Comparison of ENCODE assay signal across 17 cellular contexts in the genomic region with DNA sequence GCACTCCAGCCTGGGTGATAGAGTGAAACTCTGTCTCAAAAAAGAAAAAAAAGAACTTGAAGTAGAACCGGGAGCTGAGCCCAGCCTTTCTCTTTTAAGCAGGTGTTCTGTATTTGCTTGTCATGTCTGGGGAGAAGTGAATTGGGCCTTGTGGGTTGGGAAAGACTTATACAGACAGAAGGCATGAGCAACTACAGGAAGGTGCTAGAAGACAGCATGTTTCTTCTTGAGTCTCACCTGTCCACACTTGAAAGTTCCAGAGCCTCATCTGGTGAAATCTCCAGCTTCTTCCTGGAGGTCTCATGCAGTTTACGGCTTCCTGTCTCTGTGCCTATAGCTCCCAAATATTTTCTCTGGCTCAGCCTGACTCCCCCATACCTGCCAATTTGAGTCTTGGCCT. TPM values are rescaled to one million over a fixed set of nuclear protein-coding genes. Genes with fewer than 3 reads are reported as not detected.
DNase-seq lines count a peak whose midpoint lies in the region; ATAC-seq and TF ChIP-seq lines count a peak whose summit lies in the region.
"Had no signal": no experiment of that assay in that cellular context is flagged by ENCODE, and none has a peak within 500 bp of the region (broad histone marks: within the 10 kb centered on the region; RNA-seq: fewer than 3 reads in every experiment).

No MANE protein-coding gene starts in this region.

- peak overlapping the region in 1 of 8 donors; percentile 73 for H3K27ac Mint-ChIP-seq in CD8-positive, alpha-beta memory T cell
- H3K27ac Mint-ChIP-seq in activated CD8-positive, alpha-beta T cell treated with anti-CD3 and anti-CD28 coated beads, Interleukin-2, amount 10 ng/mL, durations not matched to agents 7 days and 5 days = peak overlapping the region; percentile 46

- peak overlapping the region in 4 of 7 donors; percentile 13 to 85 (median 42) for H3K4me3 Mint-ChIP-seq in CD8-positive, alpha-beta memory T cell
- H3K4me3 Mint-ChIP-seq in activated CD8-positive, alpha-beta T cell treated with anti-CD3 and anti-CD28 coated beads, Interleukin-2, amount 10 ng/mL, durations not matched to agents 7 days and 5 days = no peak overlapping the region

- no peak overlapping the region for H3K4me3 ChIP-seq in CD8-positive, alpha-beta memory T cell (ENCODE audit: low read length)
- H3K4me3 ChIP-seq in A673 (ENCODE audit: low read depth, low read length, poor library complexity, severe bottlenecking) = no peak overlapping the region
- H3K4me3 ChIP-seq: stomach, upper lobe of right lung had no signal

- H3K27ac ChIP-seq in 22Rv1 (peak overlapping the region; percentile 98), A673 (ENCODE audit: low read depth, low read length, poor library complexity, severe bottlenecking) (no peak overlapping the region)
- H3K27ac ChIP-seq in CD8-positive, alpha-beta memory T cell (ENCODE audit: low read depth, low read length) = no peak overlapping the region
- H3K27ac ChIP-seq: stomach, upper lobe of right lung had no signal

- no TSS peak for BruUV-seq in A673 (replicated peaks; lab: Mats Ljungman, UMichigan)

- CTCF ChIA-PET in CD8-positive, alpha-beta memory T cell (lab: Charles Lee) = interaction anchor here (1.0 to 1.1 kb wide), 2 partner anchors 55 to 298 kb away, joined by 3 read pairs; no protein-coding TSS in a partner anchor
- CTCF ChIA-PET in activated CD8-positive, alpha-beta T cell treated with anti-CD3 and anti-CD28 coated beads, Interleukin-2, amount 10 ng/mL, durations not matched to agents 7 days and 5 days (lab: Charles Lee) = no interaction called here
- CTCF ChIA-PET in A673 (lab: Charles Lee) = no interaction called here

- no peak for ATAC-seq in activated CD8-positive, alpha-beta T cell treated with anti-CD3 and anti-CD28 coated beads, Interleukin-2, amount 10 ng/mL, durations not matched to agents 7 days and 5 days
- peak; percentile 61 for ATAC-seq in esophagus mucosa
- ATAC-seq: upper lobe of right lung had no signal

- peaks cover 10% of the 10 kb centered on the region for H3K36me3 ChIP-seq in CD8-positive, alpha-beta memory T cell (ENCODE audit: insufficient read depth, low read length)
- peaks cover 24% of the 10 kb centered on the region for H3K36me3 ChIP-seq in A673 (ENCODE audit: insufficient read depth, low read length, poor library complexity, severe bottlenecking)

- H3K9me3 Mint-ChIP-seq in CD8-positive, alpha-beta memory T cell = peaks cover 0 to 8% (median 5%) of the 10 kb centered on the region in 5 donors
- H3K9me3 Mint-ChIP-seq in activated CD8-positive, alpha-beta T cell treated with anti-CD3 and anti-CD28 coated beads, Interleukin-2, amount 10 ng/mL, durations not matched to agents 7 days and 5 days (ENCODE audit: insufficient read depth) = no peaks in the 10 kb centered on the region

- no peaks in the 10 kb centered on the region for H3K27me3 ChIP-seq in CD8-positive, alpha-beta memory T cell (ENCODE audit: insufficient read depth, low read length, poor library complexity, severe bottlenecking)
- no peaks in the 10 kb centered on the region for H3K27me3 ChIP-seq in A673 (replicated peaks; ENCODE audit: insufficient read depth, low read depth, low read length, poor library complexity)
- H3K27me3 ChIP-seq: stomach, upper lobe of right lung had no signal

- no peak for DNase-seq in CD8-positive, alpha-beta memory T cell
- DNase-seq in activated CD8-positive, alpha-beta T cell treated with anti-CD3 and anti-CD28 coated beads, Interleukin-2, amount 10 ng/mL, durations not matched to agents 7 days and 5 days = no peak
- no peak for DNase-seq in A673 (ENCODE audit: low spot score)
- no peak for DNase-seq in DMS114 treated with DMSO at 0.1 percent for 48 hours (lab: John Stamatoyannopoulos, UW; ENCODE audit: unreplicated experiment)
- DNase-seq in T1000 (lab: John Stamatoyannopoulos, UW) = no peak
- DNase-seq: activated CD4-positive, CD25-positive, alpha-beta regulatory T cell treated with anti-CD3 and anti-CD28 coated beads, Interleukin-2, amount 50 U/mL, for 72 hours; amygdala; effector memory CD4-positive, alpha-beta T cell; GF-D8; naive B cell; NCI-H1417; NCI-H82; stimulated activated CD4-positive, alpha-beta T cell treated with anti-CD3 and anti-CD28 coated beads, Interleukin-1b, Interleukin-23, amount 100 ng/mL, for 48 hours; stomach; upper lobe of right lung had no signal

- no peak for TF ChIP-seq CTCF in 22Rv1 (IDR thresholded peaks at IDR 0.05)
- TF ChIP-seq CTCF in A673 (conservative IDR thresholded peaks at IDR 0.05; ENCODE audit: low read depth, low read length) = no peak

- intact Hi-C loops in A673 (cut with micrococcal nuclease; ENCODE audit: unreplicated experiment) = no loop called here

- H3K27me3 Mint-ChIP-seq in CD8-positive, alpha-beta memory T cell = no peaks in the 10 kb centered on the region
- H3K27me3 Mint-ChIP-seq in activated CD8-positive, alpha-beta T cell treated with anti-CD3 and anti-CD28 coated beads, Interleukin-2, amount 10 ng/mL, durations not matched to agents 7 days and 5 days (ENCODE audit: low read depth) = no peaks in the 10 kb centered on the region
- H3K27me3 Mint-ChIP-seq: naive B cell had no signal

- peaks cover 17% of the 10 kb centered on the region for H3K4me1 ChIP-seq in CD8-positive, alpha-beta memory T cell (ENCODE audit: insufficient read depth, low read length)
- peaks cover 13% of the 10 kb centered on the region for H3K4me1 ChIP-seq in A673 (ENCODE audit: insufficient read depth, low read length, poor library complexity, severe bottlenecking)

- H3K36me3 Mint-ChIP-seq in CD8-positive, alpha-beta memory T cell = peaks cover 0 to 36% (median 3%) of the 10 kb centered on the region in 3 donors
- H3K36me3 Mint-ChIP-seq in activated CD8-positive, alpha-beta T cell treated with anti-CD3 and anti-CD28 coated beads, Interleukin-2, amount 10 ng/mL, durations not matched to agents 7 days and 5 days (ENCODE audit: low read depth) = peaks cover 37% of the 10 kb centered on the region

- peaks cover 15 to 34% (median 29%) of the 10 kb centered on the region in 3 donors for H3K4me1 Mint-ChIP-seq in CD8-positive, alpha-beta memory T cell
- H3K4me1 Mint-ChIP-seq in activated CD8-positive, alpha-beta T cell treated with anti-CD3 and anti-CD28 coated beads, Interleukin-2, amount 10 ng/mL, durations not matched to agents 7 days and 5 days (ENCODE audit: low read depth) = peaks cover 25% of the 10 kb centered on the region

- POLR2A ChIA-PET in CD8-positive, alpha-beta memory T cell (lab: Charles Lee) = no interaction called here
- POLR2A ChIA-PET in activated CD8-positive, alpha-beta T cell treated with anti-CD3 and anti-CD28 coated beads, Interleukin-2, amount 10 ng/mL, durations not matched to agents 7 days and 5 days (lab: Charles Lee) = no interaction called here
- POLR2A ChIA-PET in A673 (lab: Charles Lee; ENCODE audit: low non-redundant PET) = no interaction called here

- H3K9me3 ChIP-seq in CD8-positive, alpha-beta memory T cell (ENCODE audit: low read length) = no peaks in the 10 kb centered on the region
- H3K9me3 ChIP-seq in A673 (ENCODE audit: low read depth, low read length, poor library complexity, severe bottlenecking) = no peaks in the 10 kb centered on the region
- H3K9me3 ChIP-seq: stomach, upper lobe of right lung had no signal

RNA-seq across cellular contexts. Expression of gene PGAM5, which starts 2.5 kb away (rescaled TPM):
- total RNA-seq in CD8-positive, alpha-beta memory T cell = 100 to 1,000 TPM in 1 of 2 experiments, 10 to 100 TPM in 1; 99.7 to 102 TPM
- polyA plus RNA-seq in CD8-positive, alpha-beta memory T cell = 31.8 TPM
- total RNA-seq in activated CD8-positive, alpha-beta T cell treated with anti-CD3 and anti-CD28 coated beads, Interleukin-2, amount 10 ng/mL, durations not matched to agents 7 days and 5 days = 10 to 100 TPM; 59.3 to 59.8 TPM
- total RNA-seq in esophagus mucosa (49.8 TPM), A673 (2021) (108 and 121 TPM in 2 replicates)

RNA-seq across cellular contexts. Expression of gene PXMP2, which starts 25.7 kb away (rescaled TPM):
- total RNA-seq in CD8-positive, alpha-beta memory T cell = 10 to 100 TPM; 21.2 to 22.5 TPM
- 14.5 TPM for polyA plus RNA-seq in CD8-positive, alpha-beta memory T cell
- total RNA-seq in activated CD8-positive, alpha-beta T cell treated with anti-CD3 and anti-CD28 coated beads, Interleukin-2, amount 10 ng/mL, durations not matched to agents 7 days and 5 days = 10 to 100 TPM; 38.0 to 40.6 TPM
- total RNA-seq in esophagus mucosa (12.3 TPM), A673 (2021) (52.2 and 52.6 TPM in 2 replicates)

RNA-seq across cellular contexts. Expression of gene POLE, which starts 26.0 kb away (rescaled TPM):
- 100 to 1,000 TPM; 109 to 117 TPM for total RNA-seq in CD8-positive, alpha-beta memory T cell
- 4.2 TPM for polyA plus RNA-seq in CD8-positive, alpha-beta memory T cell
- total RNA-seq in activated CD8-positive, alpha-beta T cell treated with anti-CD3 and anti-CD28 coated beads, Interleukin-2, amount 10 ng/mL, durations not matched to agents 7 days and 5 days = 100 to 1,000 TPM; 200 to 202 TPM
- total RNA-seq in esophagus mucosa (23.4 TPM), A673 (2021) (229 and 239 TPM in 2 replicates)

RNA-seq across cellular contexts. Expression of gene ANKLE2, which starts 48.5 kb away (rescaled TPM):
- 100 to 1,000 TPM; 114 to 119 TPM for total RNA-seq in CD8-positive, alpha-beta memory T cell
- polyA plus RNA-seq in CD8-positive, alpha-beta memory T cell = 40.6 TPM
- total RNA-seq in activated CD8-positive, alpha-beta T cell treated with anti-CD3 and anti-CD28 coated beads, Interleukin-2, amount 10 ng/mL, durations not matched to agents 7 days and 5 days = 100 to 1,000 TPM in 1 of 2 experiments, 10 to 100 TPM in 1; 95.7 to 101 TPM
- total RNA-seq in esophagus mucosa = 35.8 TPM
- 103 and 107 TPM in 2 replicates for total RNA-seq in A673 (2021)
